In the genomic region with DNA sequence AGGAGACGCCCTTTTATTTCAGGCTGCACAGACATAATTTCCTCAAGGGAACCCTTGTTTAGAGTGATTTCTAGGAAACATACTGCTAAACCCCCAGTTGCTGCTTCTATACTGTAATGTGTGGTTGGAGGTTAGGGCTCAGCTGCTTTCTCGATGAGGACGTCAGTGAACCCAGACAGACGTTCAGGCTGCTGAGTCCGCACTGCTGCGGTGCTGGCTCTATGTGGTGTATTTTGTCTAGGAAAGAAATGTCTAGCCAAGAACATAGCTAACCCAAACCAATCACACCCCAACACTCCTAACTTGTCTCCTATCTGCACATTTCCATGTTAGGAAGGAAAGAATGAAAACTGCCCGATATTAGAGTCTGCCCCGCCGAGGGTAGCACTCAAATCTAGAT, we compare ENCODE assay signal across 33 cellular contexts.
A peak's percentile ranks its signal among the peaks of the same experiment; 100 is the strongest.
DNase-seq lines count a peak whose midpoint lies in the region; ATAC-seq and TF ChIP-seq lines count a peak whose summit lies in the region.
"Had no signal": no experiment of that assay in that cellular context is flagged by ENCODE, and none has a peak within 500 bp of the region (broad histone marks: within the 10 kb centered on the region; RNA-seq: fewer than 3 reads in every experiment).

No MANE protein-coding gene starts in this region.

- no peak overlapping the region for H4K5ac ChIP-seq in mesendoderm (ENCODE audit: low read length)

- H3K4ac ChIP-seq in mesendoderm (ENCODE audit: low read depth, low read length), result no peak overlapping the region

- peaks cover 0 to 12% of the 10 kb centered on the region in 2 donors for H3K4me1 ChIP-seq in ascending aorta
- no peaks in the 10 kb centered on the region for H3K4me1 ChIP-seq in mesendoderm (ENCODE audit: control insufficient read depth, low read depth, low read length)
- no peaks in the 10 kb centered on the region for H3K4me1 ChIP-seq in skeletal muscle tissue (ENCODE audit: control insufficient read depth in 3 of 3, insufficient read depth in 3 of 3, low read length in 3 of 3)
- H3K4me1 ChIP-seq: heart left ventricle, spleen had no signal

- no peak overlapping the region for H4K8ac ChIP-seq in mesendoderm (ENCODE audit: low read depth, low read length)

- H2BK120ac ChIP-seq in mesendoderm (ENCODE audit: low read depth, low read length), result no peak overlapping the region

- H3K9ac ChIP-seq in mesendoderm (ENCODE audit: low read length) (no peak overlapping the region), skeletal muscle tissue (ENCODE audit: low read depth in 1 of 3, low read length in 3 of 3) (no peak overlapping the region)
- H3K9ac ChIP-seq: GM23248 had no signal

- H3K18ac ChIP-seq in mesendoderm (ENCODE audit: low read length), result no peak overlapping the region

- H3K36me3 ChIP-seq in ascending aorta, result no peaks in the 10 kb centered on the region
- H3K36me3 ChIP-seq in mesendoderm (ENCODE audit: control insufficient read depth, insufficient read depth, low read length), result no peaks in the 10 kb centered on the region
- no peaks in the 10 kb centered on the region for H3K36me3 ChIP-seq in skeletal muscle tissue (ENCODE audit: control insufficient read depth in 3 of 3, insufficient read depth in 3 of 3, low read length in 3 of 3)
- H3K36me3 ChIP-seq: cardiac muscle cell, heart left ventricle, spleen had no signal

- TF ChIP-seq CTCF in AG10803 (conservative IDR thresholded peaks at IDR 0.05; ENCODE audit: low read length), result no peak
- no peak for TF ChIP-seq CTCF in ascending aorta (IDR thresholded peaks at IDR 0.05)

- no peak overlapping the region for H2AK5ac ChIP-seq in mesendoderm (ENCODE audit: low read length)

- peak overlapping the region; percentile 34 for H3K56ac ChIP-seq in mesendoderm (ENCODE audit: low read length)

- H3K4me3 ChIP-seq in AG10803 (ENCODE audit: low read length) (no peak overlapping the region), ascending aorta (peak overlapping the region in 1 of 2 donors; percentile 41), mesendoderm (ENCODE audit: low read length) (no peak overlapping the region), skeletal muscle tissue (ENCODE audit: low read length in 3 of 3) (no peak overlapping the region)
- H3K4me3 ChIP-seq: cardiac muscle cell, GM23248, heart left ventricle, spleen had no signal

- H3K27ac ChIP-seq in ascending aorta, result peak overlapping the region; percentile 69 to 78
- H3K27ac ChIP-seq in mesendoderm (ENCODE audit: low read depth, low read length), result no peak overlapping the region
- peak overlapping the region; percentile 48 for H3K27ac ChIP-seq in skeletal muscle tissue (ENCODE audit: low read depth, low read length)
- H3K27ac ChIP-seq: cardiac muscle cell, foreskin keratinocyte, GM23248, heart left ventricle, spleen, VCaP had no signal

- no peak overlapping the region for H3K23ac ChIP-seq in mesendoderm (ENCODE audit: low read length)

- H2BK5ac ChIP-seq in mesendoderm (ENCODE audit: low read length), result no peak overlapping the region

- no peak for ATAC-seq in HG02973 (IDR thresholded peaks at IDR 0.05; ENCODE audit: unreplicated experiment)
- ATAC-seq in esophagus mucosa, result no peak
- ATAC-seq: foreskin keratinocyte, heart left ventricle, natural killer cell had no signal

- no CpG with 5 or more reads among the region's 9 CpGs for WGBS in mesendoderm (ENCODE audit: extremely low coverage, insufficient coverage, low lambda C conversion rate)

- H3K27me3 ChIP-seq in ascending aorta (no peaks in the 10 kb centered on the region), mesendoderm (ENCODE audit: insufficient read depth, low read length, poor library complexity) (no peaks in the 10 kb centered on the region), skeletal muscle tissue (ENCODE audit: control insufficient read depth in 3 of 3, insufficient read depth in 3 of 3, low read length in 3 of 3) (peaks cover 2 to 4% (median 4%) of the 10 kb centered on the region in 3 donors)
- H3K27me3 ChIP-seq: cardiac muscle cell, foreskin keratinocyte had no signal

- no peak overlapping the region for H2BK15ac ChIP-seq in mesendoderm (replicated peaks; ENCODE audit: low read depth)

- H3K79me1 ChIP-seq in mesendoderm (ENCODE audit: low read length), result no peaks in the 10 kb centered on the region

- no peaks in the 10 kb centered on the region for H3K79me2 ChIP-seq in mesendoderm (ENCODE audit: control insufficient read depth, insufficient read depth, low read length)

- no peak overlapping the region for H3K4me2 ChIP-seq in mesendoderm (ENCODE audit: low read length)

- H3K9me3 ChIP-seq in ascending aorta (no peaks in the 10 kb centered on the region), skeletal muscle tissue (ENCODE audit: control insufficient read depth in 3 of 3, low read length in 3 of 3) (no peaks in the 10 kb centered on the region)
- H3K9me3 ChIP-seq: heart left ventricle, spleen had no signal

- intact Hi-C loops in ascending aorta (cut with DNase I), result loop anchor here (5.0 kb wide), 1 partner anchor 67 kb away; the partner anchor contains the start of gene THBS2

- DNase-seq in AG10803 (ENCODE audit: low read depth) (peak; percentile 48), ascending aorta (ENCODE audit: low spot score in 2 of 2) (peak in 1 of 2 donors; percentile 72), mesendoderm (no peak), GDM1 (lab: John Stamatoyannopoulos, UW) (no peak)
- no peak for DNase-seq in activated CD8-positive, alpha-beta memory T cell treated with anti-CD3 and anti-CD28 coated beads, Interleukin-2, amount 50 U/mL, for 48 hours
- DNase-seq: activated CD4-positive, alpha-beta T cell treated with anti-CD3 and anti-CD28 coated beads for 4 hours; activated effector memory CD4-positive, alpha-beta T cell treated with Interleukin-2 at 50 U/mL for 16 hours; activated T-cell treated with anti-CD3 and anti-CD28 coated beads, Interleukin-2, amount 50 U/mL, for 1 hour; anterior cingulate cortex; C1 segment of cervical spinal cord; effector CD4-positive, alpha-beta T cell; foreskin keratinocyte; GM23248; heart left ventricle; kidney; midbrain; natural killer cell; NCI-H1436 treated with DMSO at 0.1 percent for 48 hours; NCI-H446 treated with DMSO at 0.1 percent for 48 hours; NCI-H774; retina; SIG-M5; spleen; stimulated activated CD4-positive, alpha-beta T cell treated with anti-CD3 and anti-CD28 coated beads, Interleukin-2, amount 100 ng/mL, for 24 hours; stimulated activated CD8-positive, alpha-beta memory T cell treated with anti-CD3 and anti-CD28 coated beads, Interleukin-4, amount 100 ng/mL, for 48 hours; SW 1271; T-helper 9 cell; trophoblast cell had no signal
